Comparison of ENCODE assay signal across 19 cellular contexts in the genomic region with DNA sequence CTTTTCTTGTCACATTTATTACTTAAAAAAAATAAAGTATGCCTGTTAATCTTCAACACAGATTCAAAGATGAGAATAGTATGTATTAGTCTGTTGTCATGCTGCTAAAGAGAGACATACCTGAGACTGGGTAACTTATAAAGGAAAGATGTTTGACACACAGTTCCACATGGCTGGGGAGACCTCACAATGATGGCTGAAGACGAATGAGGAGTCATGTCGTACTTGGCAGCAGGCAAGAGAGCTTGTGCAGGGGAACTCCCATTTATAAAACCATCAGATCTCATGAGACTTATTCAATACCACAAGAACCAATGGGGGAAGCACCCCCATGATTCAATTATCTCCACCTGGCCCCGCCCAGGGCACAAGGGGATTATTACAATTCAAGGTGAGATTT.
DNase-seq lines count a peak whose midpoint lies in the region; ATAC-seq, FAIRE-seq and TF ChIP-seq lines count a peak whose summit lies in the region.
"Had no signal": no experiment of that assay in that cellular context is flagged by ENCODE, and none has a peak within 500 bp of the region (broad histone marks: within the 10 kb centered on the region; RNA-seq: fewer than 3 reads in every experiment).

No MANE protein-coding gene starts in this region.

- H3K4me3 Mint-ChIP-seq in activated B cell treated with CpG ODN at 0.5 μM for 24 hours (no peak overlapping the region), naive B cell (no peak overlapping the region)
- H3K4me3 Mint-ChIP-seq: CD4-positive, alpha-beta T cell; CD8-positive, alpha-beta T cell had no signal

- DNase-seq in HTR-8/SVneo (ENCODE audit: insufficient read length, low spot score) (no peak), activated B cell treated with CpG ODN at 0.5 μM for 24 hours (no peak), naive B cell (no peak), amniotic stem cell (lab: John Stamatoyannopoulos, UW) (no peak), NCI-H1105 treated with DMSO at 0.1 percent for 48 hours (lab: John Stamatoyannopoulos, UW) (no peak)
- no peak for DNase-seq in stimulated activated CD4-positive, alpha-beta T cell treated with anti-CD3 and anti-CD28 coated beads, Interleukin-12 subunit alpha, Interleukin-12 subunit beta, amount 100 ng/mL, for 4 hours
- DNase-seq: 8988T; ACHN; Caco-2; Calu3; CD4-positive, alpha-beta T cell; CD8-positive, alpha-beta T cell; DMS79 treated with DMSO at 0.1 percent for 48 hours; GF-D8 had no signal

- no peak for TF ChIP-seq CTCF in activated B cell treated with CpG ODN at 0.5 μM for 24 hours (IDR thresholded peaks at IDR 0.05)

- peak; percentile 94 for FAIRE-seq in HTR-8/SVneo (lab: Jason Lieb, UNC)
- FAIRE-seq: D721Med, G401.6, GM12891, GM19239 had no signal

- peaks cover 21% of the 10 kb centered on the region for H3K4me1 Mint-ChIP-seq in activated B cell treated with CpG ODN at 0.5 μM for 24 hours
- peaks cover 0 to 16% (median 4%) of the 10 kb centered on the region in 3 donors for H3K4me1 Mint-ChIP-seq in naive B cell

- CTCF ChIA-PET in activated B cell treated with CpG ODN at 0.5 μM for 24 hours (lab: Charles Lee) = interaction anchor here (0.6 kb wide), 1 partner anchor 333 kb away, joined by 3 read pairs; no protein-coding TSS in a partner anchor

- peaks cover 4% of the 10 kb centered on the region for H3K36me3 Mint-ChIP-seq in activated B cell treated with CpG ODN at 0.5 μM for 24 hours (ENCODE audit: low read depth)
- no peaks in the 10 kb centered on the region for H3K36me3 Mint-ChIP-seq in naive B cell

- POLR2A ChIA-PET in activated B cell treated with CpG ODN at 0.5 μM for 24 hours (lab: Charles Lee) = no interaction called here

- intact Hi-C loops in activated B cell treated with CpG ODN at 0.5 μM for 24 hours (cut with micrococcal nuclease) = loop anchor here (5.0 kb wide), 1 partner anchor 346 kb away; the partner anchor contains the start of gene GPHN

- H3K27me3 Mint-ChIP-seq in activated B cell treated with CpG ODN at 0.5 μM for 24 hours (no peaks in the 10 kb centered on the region), naive B cell (no peaks in the 10 kb centered on the region)
- H3K27me3 Mint-ChIP-seq: CD4-positive, alpha-beta T cell had no signal

- H3K9me3 Mint-ChIP-seq in activated B cell treated with CpG ODN at 0.5 μM for 24 hours (peaks cover 4% of the 10 kb centered on the region), naive B cell (peaks cover 0 to 18% (median 13%) of the 10 kb centered on the region in 7 donors)
- H3K9me3 Mint-ChIP-seq: CD8-positive, alpha-beta T cell had no signal

- ATAC-seq in activated B cell treated with CpG ODN at 0.5 μM for 24 hours (ENCODE audit: low read depth) (peak; percentile 71), naive B cell (ENCODE audit: low read depth in 2 of 2) (peak; percentile 55), GM19467 (IDR thresholded peaks at IDR 0.05; ENCODE audit: unreplicated experiment) (no peak)
- ATAC-seq: CD8-positive, alpha-beta T cell had no signal

- H3K27ac Mint-ChIP-seq in activated B cell treated with CpG ODN at 0.5 μM for 24 hours = no peak overlapping the region
- H3K27ac Mint-ChIP-seq in naive B cell = peak overlapping the region in 1 of 6 donors; percentile 39
- H3K27ac Mint-ChIP-seq: CD4-positive, alpha-beta T cell; CD8-positive, alpha-beta T cell had no signal
